Comparison of ENCODE assay signal across 21 cellular contexts in the genomic region with DNA sequence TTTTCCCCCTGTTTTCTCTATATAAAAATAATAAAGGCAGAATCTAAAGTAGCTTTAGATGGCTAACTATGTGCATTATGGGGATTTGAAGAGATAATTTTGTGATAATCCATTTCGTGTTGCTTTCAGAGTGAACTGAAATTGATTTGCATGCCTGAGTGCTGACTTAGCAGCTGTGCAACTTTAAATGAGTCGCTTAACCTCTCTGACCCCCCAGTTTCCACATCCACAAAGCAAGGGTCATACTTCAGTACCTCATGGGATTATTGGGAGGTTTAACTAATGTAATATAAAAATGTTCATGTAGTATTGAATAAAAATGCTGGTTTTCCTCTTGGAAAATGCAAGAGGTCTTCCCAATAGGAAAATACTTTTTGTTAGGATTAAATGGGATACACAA.
"Had no signal": no experiment of that assay in that cellular context is flagged by ENCODE, and none has a peak within 500 bp of the region (broad histone marks: within the 10 kb centered on the region; RNA-seq: fewer than 3 reads in every experiment).

No MANE protein-coding gene starts in this region.

- H3K9me3 Mint-ChIP-seq: activated CD8-positive, alpha-beta T cell treated with anti-CD3 and anti-CD28 coated beads for 36 hours; activated naive CD8-positive, alpha-beta T cell treated with anti-CD3 and anti-CD28 coated beads for 36 hours; activated T-helper 17 cell treated with anti-CD3 and anti-CD28 coated beads, Interleukin-2, amount 50 U/mL, for 72 hours; central memory CD8-positive, alpha-beta T cell; natural killer cell; T-helper 2 cell treated with Interferon-gamma antibody and Interleukin-4, amounts not matched to agents 5 μg/mL and 100 μg/mL, for 36 hours had no signal

- H3K4me1 Mint-ChIP-seq: activated T-helper 17 cell treated with anti-CD3 and anti-CD28 coated beads, Interleukin-2, amount 50 U/mL, for 72 hours; central memory CD8-positive, alpha-beta T cell had no signal

- ATAC-seq: activated CD8-positive, alpha-beta T cell treated with anti-CD3 and anti-CD28 coated beads for 36 hours; activated T-helper 17 cell treated with anti-CD3 and anti-CD28 coated beads, Interleukin-2, amount 50 U/mL, for 72 hours; esophagus mucosa; lower lobe of right lung; natural killer cell; pancreas; stimulated activated naive B cell treated with anti-CD40 and anti-IgM and Interleukin-4, amounts not matched to agents 10 μg/mL and 1 μg/mL and 100 μg/mL, for 72 hours had no signal

- H3K27ac Mint-ChIP-seq: activated CD8-positive, alpha-beta T cell treated with anti-CD3 and anti-CD28 coated beads for 36 hours; activated naive CD8-positive, alpha-beta T cell treated with anti-CD3 and anti-CD28 coated beads for 36 hours; activated T-helper 17 cell treated with anti-CD3 and anti-CD28 coated beads, Interleukin-2, amount 50 U/mL, for 72 hours; natural killer cell; stimulated activated naive B cell treated with anti-CD40 and anti-IgM and Interleukin-4, amounts not matched to agents 10 μg/mL and 1 μg/mL and 100 μg/mL, for 72 hours; T-helper 2 cell treated with Interferon-gamma antibody and Interleukin-4, amounts not matched to agents 5 μg/mL and 100 μg/mL, for 36 hours had no signal

- H3K36me3 ChIP-seq: lower lobe of right lung, pancreas, sigmoid colon, thyroid gland had no signal

- DNase-seq: activated CD4-positive, alpha-beta T cell treated with anti-CD3 and anti-CD28 coated beads for 48 hours; activated CD4-positive, CD25-positive, alpha-beta regulatory T cell; activated CD8-positive, alpha-beta T cell treated with anti-CD3 and anti-CD28 coated beads for 36 hours; activated naive CD4-positive, alpha-beta T cell; activated naive CD8-positive, alpha-beta T cell treated with anti-CD3 and anti-CD28 coated beads for 36 hours; activated T-cell treated with anti-CD3 and anti-CD28 coated beads, Interleukin-2, amount 50 U/mL, for 1 hour; foreskin melanocyte; glutamatergic neuron; hippocampal formation; islet precursor cell; lower lobe of right lung; natural killer cell; pancreas; sigmoid colon; stimulated activated naive B cell treated with anti-CD40 and anti-IgM and Interleukin-4, amounts not matched to agents 10 μg/mL and 1 μg/mL and 100 μg/mL, for 72 hours; thyroid gland had no signal

- H3K4me3 Mint-ChIP-seq: activated CD8-positive, alpha-beta T cell treated with anti-CD3 and anti-CD28 coated beads for 36 hours; activated naive CD8-positive, alpha-beta T cell treated with anti-CD3 and anti-CD28 coated beads for 36 hours; activated T-helper 17 cell treated with anti-CD3 and anti-CD28 coated beads, Interleukin-2, amount 50 U/mL, for 72 hours; central memory CD8-positive, alpha-beta T cell; natural killer cell; stimulated activated naive B cell treated with anti-CD40 and anti-IgM and Interleukin-4, amounts not matched to agents 10 μg/mL and 1 μg/mL and 100 μg/mL, for 72 hours; T-helper 2 cell treated with Interferon-gamma antibody and Interleukin-4, amounts not matched to agents 5 μg/mL and 100 μg/mL, for 36 hours had no signal

- H3K27me3 Mint-ChIP-seq: activated CD8-positive, alpha-beta T cell treated with anti-CD3 and anti-CD28 coated beads for 36 hours had no signal

- H3K36me3 Mint-ChIP-seq: activated naive CD8-positive, alpha-beta T cell treated with anti-CD3 and anti-CD28 coated beads for 36 hours; natural killer cell; stimulated activated naive B cell treated with anti-CD40 and anti-IgM and Interleukin-4, amounts not matched to agents 10 μg/mL and 1 μg/mL and 100 μg/mL, for 72 hours had no signal

- H3K27ac ChIP-seq: coronary artery, lower lobe of right lung, pancreas, sigmoid colon, thyroid gland had no signal

- H3K27me3 ChIP-seq: pancreas, sigmoid colon, thyroid gland had no signal

- H3K4me3 ChIP-seq: coronary artery, lower lobe of right lung, pancreas, sigmoid colon, thyroid gland had no signal
